20 cellular contexts compared by ENCODE assay signal in the genomic region with DNA sequence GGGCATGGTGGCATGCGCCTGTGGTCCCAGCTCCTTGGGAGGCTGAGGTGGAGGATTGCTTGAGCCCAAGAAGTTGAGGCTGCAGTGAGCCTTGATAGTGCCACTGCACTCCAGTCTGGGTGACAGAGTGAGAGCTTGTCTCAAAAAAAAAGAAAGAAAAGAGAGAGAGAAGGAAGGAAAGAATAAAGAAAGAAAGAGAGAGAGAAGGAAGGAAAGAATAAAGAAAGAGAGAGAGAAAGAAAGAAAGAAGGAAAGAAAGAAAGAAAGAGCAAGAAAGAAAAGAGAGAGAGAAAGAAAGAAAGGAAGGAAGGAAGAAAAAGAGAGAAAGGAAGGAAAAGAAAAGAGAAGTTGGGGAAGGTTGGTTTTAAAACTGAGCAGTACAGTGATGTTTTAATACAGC.
"Had no signal": no experiment of that assay in that cellular context is flagged by ENCODE, and none has a peak within 500 bp of the region (broad histone marks: within the 10 kb centered on the region; RNA-seq: fewer than 3 reads in every experiment).

No MANE protein-coding gene starts in this region.

- H3K27ac Mint-ChIP-seq: endodermal cell, nephron had no signal

- H3K4me1 Mint-ChIP-seq: endodermal cell, naive B cell had no signal

- H3K9me3 ChIP-seq: colonic mucosa, heart left ventricle, right atrium auricular region, sigmoid colon, tibial artery, upper lobe of left lung, uterus had no signal

- H3K4me3 Mint-ChIP-seq: endodermal cell, naive B cell, nephron had no signal

- H3K4me3 ChIP-seq: colonic mucosa, heart left ventricle, right atrium auricular region, sigmoid colon, skin epidermis, tibial artery, upper lobe of left lung, uterus had no signal

- H3K27ac ChIP-seq: colonic mucosa, foreskin keratinocyte, heart left ventricle, right atrium auricular region, sigmoid colon, skin epidermis, tibial artery, upper lobe of left lung, uterus had no signal

- ATAC-seq: foreskin keratinocyte, heart left ventricle had no signal

- DNase-seq: colonic mucosa; effector CD4-positive, alpha-beta T cell; endodermal cell; erythroblast; foreskin keratinocyte; heart left ventricle; hippocampal formation; kidney glomerular epithelial cell; mesendoderm; naive B cell; sigmoid colon; stimulated activated CD4-positive, alpha-beta T cell treated with anti-CD3 and anti-CD28 coated beads, Interleukin-2, amount 100 ng/mL, for 24 hours; stimulated activated CD4-positive, alpha-beta T cell treated with anti-CD3 and anti-CD28 coated beads, Interleukin-4, amount 100 ng/mL, for 4 hours; stimulated activated naive CD4-positive, alpha-beta T cell; tibial artery; upper lobe of left lung; uterus had no signal

- H3K4me1 ChIP-seq: colonic mucosa, right atrium auricular region, sigmoid colon, tibial artery, upper lobe of left lung, uterus had no signal

- H3K27me3 Mint-ChIP-seq: naive B cell had no signal

- H3K27me3 ChIP-seq: colonic mucosa, foreskin keratinocyte, heart left ventricle, right atrium auricular region, sigmoid colon, tibial artery, upper lobe of left lung, uterus had no signal

- H3K36me3 Mint-ChIP-seq: naive B cell had no signal

- H3K36me3 ChIP-seq: colonic mucosa, heart left ventricle, right atrium auricular region, sigmoid colon, tibial artery, upper lobe of left lung, uterus had no signal
